In the genomic region with DNA sequence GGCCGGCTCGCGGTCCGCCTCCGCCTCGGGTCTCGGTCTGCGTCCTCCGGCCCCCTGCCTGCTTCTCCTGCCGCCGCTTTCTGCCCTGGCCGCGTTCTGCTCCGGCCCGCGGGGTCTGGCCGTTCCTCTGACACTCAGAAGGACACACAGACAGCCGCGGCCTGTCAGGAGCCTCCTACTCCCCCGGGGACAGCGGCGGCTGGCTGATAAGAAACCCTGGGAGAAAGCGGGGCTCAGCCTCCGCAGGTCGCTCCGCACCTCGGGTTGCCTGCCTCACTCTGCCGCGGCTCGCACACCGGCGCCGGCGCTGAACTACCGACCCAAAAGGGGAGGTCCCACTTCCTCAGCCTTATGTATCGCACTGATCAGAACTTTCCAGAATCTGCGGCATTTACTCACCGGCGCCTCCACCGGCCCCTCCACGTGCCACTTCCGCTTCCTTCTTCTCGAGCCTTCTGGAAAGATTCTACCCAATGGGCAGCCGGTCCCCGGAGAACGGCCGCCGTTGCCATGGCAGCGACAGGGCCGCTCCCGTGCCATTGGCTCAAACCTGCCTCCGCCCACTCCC, we compare ENCODE assay signal across 8 cellular contexts. TPM values are rescaled to one million over a fixed set of nuclear protein-coding genes. Genes with fewer than 3 reads are reported as not detected.
DNase-seq lines count a peak whose midpoint lies in the region; ATAC-seq, FAIRE-seq and TF ChIP-seq lines count a peak whose summit lies in the region.

A gene (minus strand): TSS at position 322 of the 568 bp plus-strand sequence. CDS start 322 bp downstream, outside the sequence.

- H3K9ac ChIP-seq in iPS-20b (ENCODE audit: low read depth, low read length) = peak within 1 kb of the TSS; percentile 87

- H3K4me3 ChIP-seq in A673 (ENCODE audit: low read depth, low read length, poor library complexity, severe bottlenecking) (peak within 1 kb of the TSS; percentile 90), breast epithelium (peak within 1 kb of the TSS; percentile 71 to 91 (median 73)), iPS-20b (ENCODE audit: low read length) (peak within 1 kb of the TSS; percentile 78), skin epidermis (peak within 1 kb of the TSS; percentile 68 to 95 (median 89))

- POLR2A ChIA-PET in A673 (lab: Charles Lee; ENCODE audit: low non-redundant PET) = no interaction called here

- H3K27ac ChIP-seq in A673 (ENCODE audit: low read depth, low read length, poor library complexity, severe bottlenecking) = peak within 1 kb of the TSS; percentile 91
- peak within 1 kb of the TSS; percentile 90 to 97 for H3K27ac ChIP-seq in breast epithelium
- H3K27ac ChIP-seq in iPS-20b (ENCODE audit: low read length) = peak within 1 kb of the TSS; percentile 6
- H3K27ac ChIP-seq in skin epidermis = peak within 1 kb of the TSS; percentile 52 to 97 (median 90)

- H3K36me3 ChIP-seq in A673 (ENCODE audit: insufficient read depth, low read length, poor library complexity, severe bottlenecking) (peaks cover 14% of the 10 kb centered on the region), breast epithelium (peaks cover 5% of the 10 kb centered on the region), iPS-20b (ENCODE audit: insufficient read depth, low read depth, low read length) (peaks cover 16% of the 10 kb centered on the region)

- H3K4me1 ChIP-seq in A673 (ENCODE audit: insufficient read depth, low read length, poor library complexity, severe bottlenecking) (peaks cover 7% of the 10 kb centered on the region), breast epithelium (peaks cover 0 to 6% of the 10 kb centered on the region in 2 donors), iPS-20b (ENCODE audit: insufficient read depth, low read length) (peaks cover 13% of the 10 kb centered on the region; the same call in 1 of the 2 replicates)

- CTCF ChIA-PET in A673 (lab: Charles Lee) = no interaction called here

- intact Hi-C loops in A673 (cut with micrococcal nuclease; ENCODE audit: unreplicated experiment) = no loop called here
- intact Hi-C loops in breast epithelium (cut with DNase I; ENCODE audit: low total_unique reads) = no loop called here

- BruUV-seq in A673 (replicated peaks; lab: Mats Ljungman, UMichigan) = no TSS peak

- ATAC-seq in GM18520 (IDR thresholded peaks at IDR 0.05; ENCODE audit: unreplicated experiment) (peak; percentile 63), HG03064 (IDR thresholded peaks at IDR 0.05; ENCODE audit: low read depth, unreplicated experiment) (peak; percentile 72)

- peak; percentile 39; the same call in 1 of the 2 replicates for TF ChIP-seq CTCF in A673 (conservative IDR thresholded peaks at IDR 0.05; ENCODE audit: low read depth, low read length)
- TF ChIP-seq CTCF in breast epithelium (IDR thresholded peaks at IDR 0.05) = peak in 1 of 3 donors; percentile 18

- H3K9me3 ChIP-seq in A673 (ENCODE audit: low read depth, low read length, poor library complexity, severe bottlenecking) = no peaks in the 10 kb centered on the region
- H3K9me3 ChIP-seq in breast epithelium = no peaks in the 10 kb centered on the region
- H3K9me3 ChIP-seq in iPS-20b (ENCODE audit: insufficient read depth, low read depth, low read length) = no peaks in the 10 kb centered on the region

- TF ChIP-seq POLR2A in breast epithelium (IDR thresholded peaks at IDR 0.05) = peak; percentile 57

- no peaks in the 10 kb centered on the region for H3K27me3 ChIP-seq in A673 (replicated peaks; ENCODE audit: insufficient read depth, low read depth, low read length, poor library complexity)
- H3K27me3 ChIP-seq in breast epithelium = no peaks in the 10 kb centered on the region
- H3K27me3 ChIP-seq in iPS-20b (ENCODE audit: insufficient read depth, low read length) = no peaks in the 10 kb centered on the region

- DNase-seq in A673 (ENCODE audit: low spot score) (peak; percentile 98), NCI-H2107 treated with DMSO at 0.1 percent for 48 hours (lab: John Stamatoyannopoulos, UW; ENCODE audit: unreplicated experiment) (peak; percentile 91), breast epithelium (ENCODE audit: low spot score in 2 of 2) (peak; percentile 98)

- FAIRE-seq in TTC549 (lab: Jason Lieb, UNC) = peak; percentile 84

RNA-seq across cellular contexts. Expression of the gene that starts here (rescaled TPM):
- total RNA-seq in A673 (2021) (271 and 315 TPM in 2 replicates), breast epithelium (100 to 1,000 TPM in 1 of 3 donors, 10 to 100 TPM in 2; 36.3 to 109 (median 53.1) TPM)

Comparison
In these comparisons a context has a peak if more than half of its experiments do, and no peak if none do; other contexts are left out.
1. Peak in every context shown above with its lines: DNase-seq, ATAC-seq, H3K4me3 ChIP-seq and H3K27ac ChIP-seq.
2. H3K27ac ChIP-seq: peak in every context shown above with its lines; median percentile 94 in breast epithelium; 91 in A673; 90 in skin epidermis; 6 in iPS-20b.